Comparison of ENCODE assay signal across 7 cellular contexts in the genomic region with DNA sequence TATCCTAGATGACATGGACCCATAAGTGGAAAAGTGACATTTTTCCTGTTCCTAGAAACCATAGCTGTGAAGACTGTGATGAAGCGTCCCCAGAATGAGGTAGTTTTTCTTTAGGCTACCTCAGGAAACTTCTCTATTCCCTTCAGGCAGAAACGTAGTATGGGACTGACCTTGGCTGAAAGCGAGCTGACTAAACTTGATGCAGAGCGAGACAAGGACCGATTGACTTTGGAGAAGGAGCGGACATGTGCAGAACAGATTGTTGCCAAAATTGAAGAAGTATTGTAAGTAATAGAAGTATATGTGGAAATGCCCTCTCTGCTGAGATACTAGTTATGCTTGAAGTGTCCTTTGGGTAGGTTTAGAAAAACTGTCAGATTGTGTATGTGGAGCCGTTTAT.
"Had no signal": no experiment of that assay in that cellular context is flagged by ENCODE, and none has a peak within 500 bp of the region (broad histone marks: within the 10 kb centered on the region; RNA-seq: fewer than 3 reads in every experiment).

No MANE protein-coding gene starts in this region.

- H3K4me1 Mint-ChIP-seq: IgD-negative memory B cell had no signal

- H3K4me3 Mint-ChIP-seq: IgD-negative memory B cell had no signal

- DNase-seq: IMR-90, KBM-7, KG1 had no signal

- H3K27ac ChIP-seq: HL-60 had no signal

- H3K9me3 Mint-ChIP-seq: IgD-negative memory B cell had no signal

- H3K27ac Mint-ChIP-seq: IgD-negative memory B cell had no signal

- H3K27me3 Mint-ChIP-seq: IgD-negative memory B cell had no signal

- H3K4me3 ChIP-seq: K562 had no signal

- ATAC-seq: HepG2, K562 had no signal
